In the genomic region with DNA sequence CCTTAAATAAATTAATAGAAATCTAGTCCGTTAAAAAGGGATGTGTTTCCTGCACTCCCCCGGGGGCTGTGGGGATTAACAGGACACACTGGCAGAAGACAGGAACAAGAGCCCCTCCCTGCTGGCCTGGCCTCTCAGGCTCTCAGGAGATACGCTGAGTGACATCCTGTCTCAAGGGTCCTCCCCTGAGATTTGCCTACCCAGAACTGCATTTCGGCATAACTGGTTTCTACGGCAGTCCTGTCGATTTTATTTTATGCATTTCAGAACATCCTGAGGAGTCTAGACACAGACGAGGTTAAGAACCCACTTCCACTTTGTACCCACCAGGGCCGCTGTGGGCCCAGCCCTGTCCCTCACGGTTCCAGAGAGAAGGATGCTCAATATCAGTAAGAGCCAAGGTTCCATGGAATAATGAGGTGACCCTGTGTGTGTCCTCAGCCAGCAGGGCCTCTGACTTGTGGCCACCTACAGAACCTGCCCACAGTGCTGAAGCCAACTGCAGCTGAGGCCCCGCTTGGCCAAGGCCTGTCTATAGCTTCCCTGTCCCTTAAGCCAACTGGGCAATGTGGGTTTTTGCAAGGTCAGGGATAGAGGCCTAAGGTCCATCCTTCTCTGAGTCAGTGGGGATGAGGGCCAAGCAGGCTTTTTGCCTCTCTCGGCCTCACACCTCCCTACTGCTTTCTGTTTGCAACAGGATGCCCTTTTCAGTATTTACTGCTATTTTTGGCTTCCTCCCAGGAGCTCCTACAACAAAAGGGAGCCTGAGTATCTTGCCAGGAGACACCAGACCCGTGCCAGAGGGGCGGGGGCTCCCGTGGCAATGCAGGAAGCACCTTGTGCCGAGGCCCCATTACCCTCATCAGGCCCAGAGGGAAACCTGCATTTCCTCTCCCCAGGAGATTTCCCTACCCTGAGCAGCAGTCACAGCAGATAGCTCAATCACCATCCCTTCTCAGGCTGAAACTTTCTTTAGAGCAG, we compare ENCODE assay signal across 8 cellular contexts. TPM values are rescaled to one million over a fixed set of nuclear protein-coding genes. Genes with fewer than 3 reads are reported as not detected.
DNase-seq lines count a peak whose midpoint lies in the region; ATAC-seq, FAIRE-seq and TF ChIP-seq lines count a peak whose summit lies in the region.

No MANE protein-coding gene starts in this region.

- intact Hi-C loops in endothelial cell of umbilical vein (cut with micrococcal nuclease) (loop anchor here (2.0 kb wide), 1 partner anchor 24 kb away; no protein-coding TSS in a partner anchor), ovary (cut with DNase I) (loop anchor here in 3 of 4 donors (5.0 to 10.0 kb wide), 2 partner anchors 110 to 112 kb away; a partner anchor contains a TSS)

- TF ChIP-seq CTCF in AG10803 (conservative IDR thresholded peaks at IDR 0.05; ENCODE audit: low read length) (no peak), HFF-Myc (IDR thresholded peaks at IDR 0.05; ENCODE audit: low read depth, low read length, missing control alignments) (no peak), endothelial cell of umbilical vein (IDR thresholded peaks at IDR 0.05; ENCODE audit: extremely low read depth in 1 of 2, insufficient read depth in 1 of 2, low read depth in 1 of 2, low read length in 2 of 2) (no peak), ovary (IDR thresholded peaks at IDR 0.05) (no peak)

- H3K4me2 ChIP-seq in endothelial cell of umbilical vein (ENCODE audit: insufficient read depth, low read length), result peak overlapping the region; percentile 12

- peak overlapping the region; percentile 89 for H3K27ac ChIP-seq in endothelial cell of umbilical vein (ENCODE audit: insufficient read depth, low read depth, low read length)
- peak overlapping the region; percentile 58 to 67 for H3K27ac ChIP-seq in ovary

- H3K4me3 ChIP-seq in AG10803 (ENCODE audit: low read length), result no peak overlapping the region
- H3K4me3 ChIP-seq in HFF-Myc (replicated peaks; ENCODE audit: low read depth, low read length), result no peak overlapping the region
- no peak overlapping the region for H3K4me3 ChIP-seq in endothelial cell of umbilical vein (replicated peaks in 1 of 3; ENCODE audit: insufficient read depth in 1 of 3, low read depth in 1 of 3, low read length in 3 of 3)
- H3K4me3 ChIP-seq in ovary, result no peak overlapping the region

- ATAC-seq in SK-N-SH treated with all-trans-retinoic acid at 6 μM for 48 hours, result peak; percentile 53
- ATAC-seq in HG02938 (IDR thresholded peaks at IDR 0.05; ENCODE audit: unreplicated experiment), result no peak
- no peak for ATAC-seq in GM21367 (IDR thresholded peaks at IDR 0.05; ENCODE audit: unreplicated experiment)

- peaks cover 76% of the 10 kb centered on the region for H3K4me1 ChIP-seq in endothelial cell of umbilical vein (ENCODE audit: control insufficient read depth, extremely low read depth, insufficient read depth, low read length)
- H3K4me1 ChIP-seq in ovary (ENCODE audit: insufficient read depth), result peaks cover 16% of the 10 kb centered on the region

- H3K36me3 ChIP-seq in endothelial cell of umbilical vein (ENCODE audit: control insufficient read depth in 2 of 2, extremely low read depth in 1 of 2, insufficient read depth in 2 of 2, low read length in 2 of 2) (peaks cover 0 to 7% of the 10 kb centered on the region in 2 experiments), ovary (no peaks in the 10 kb centered on the region)

- H3K9me3 ChIP-seq in endothelial cell of umbilical vein (replicated peaks; ENCODE audit: control insufficient read depth, insufficient read depth, low read length), result no peaks in the 10 kb centered on the region
- no peaks in the 10 kb centered on the region for H3K9me3 ChIP-seq in ovary

- BruUV-seq in endothelial cell of umbilical vein (replicated peaks; lab: Mats Ljungman, UMichigan), result no TSS peak

- H3K9ac ChIP-seq in endothelial cell of umbilical vein (replicated peaks; ENCODE audit: extremely low read depth, insufficient read depth, low read length), result peak overlapping the region; percentile 27

- H4K20me1 ChIP-seq in endothelial cell of umbilical vein (replicated peaks; ENCODE audit: control insufficient read depth, extremely low read depth, insufficient read depth, low read length), result no peaks in the 10 kb centered on the region

- peaks cover 3% of the 10 kb centered on the region for H3K79me2 ChIP-seq in endothelial cell of umbilical vein (ENCODE audit: control insufficient read depth, insufficient read depth, low read length)

- dilution Hi-C loops in endothelial cell of umbilical vein (cut with MboI; ENCODE audit: extremely low pct_ligation_motif_present, low sequenced_read_pairs), result no loop called here

- CTCF ChIA-PET in endothelial cell of umbilical vein (lab: Charles Lee), result interaction anchor here (0.6 to 5.9 kb wide), 18 partner anchors 9 to 279 kb away, joined by 3 to 47 read pairs (median 4); a partner anchor contains a TSS

- DNase-seq in AG10803 (ENCODE audit: low read depth) (peak; percentile 33), HFF-Myc (ENCODE audit: extremely low read depth, low read depth) (peak; percentile 27), endothelial cell of umbilical vein (ENCODE audit: low read depth, low spot score) (peak; percentile 99), ovary (peak; percentile 46 to 73 (median 52)), ecto neural progenitor cell (ENCODE audit: low spot score) (no peak)

- WGBS in ovary, 3 donors, result 44 to 46% (median 45%) methylated on average over 15 of the region's 15 CpGs

- FAIRE-seq in endothelial cell of umbilical vein (lab: Jason Lieb, UNC), result peak; percentile 97

- no peaks in the 10 kb centered on the region for H3K27me3 ChIP-seq in endothelial cell of umbilical vein (ENCODE audit: control insufficient read depth in 2 of 2, insufficient read depth in 2 of 2, low read length in 2 of 2)
- H3K27me3 ChIP-seq in ovary, result no peaks in the 10 kb centered on the region

- POLR2A ChIA-PET in endothelial cell of umbilical vein (lab: Charles Lee), result interaction anchor here (1.1 to 1.2 kb wide), 2 partner anchors 15 to 75 kb away, joined by 3 to 4 read pairs; a partner anchor contains a TSS

- TF ChIP-seq EP300 in ovary (IDR thresholded peaks at IDR 0.05), result no peak

- no peaks in the 10 kb centered on the region for H3K9me1 ChIP-seq in endothelial cell of umbilical vein (replicated peaks; ENCODE audit: control insufficient read depth, extremely low read depth, insufficient read depth, low read length)

- no peak overlapping the region for H2AFZ ChIP-seq in endothelial cell of umbilical vein (ENCODE audit: low read depth, low read length)

- TF ChIP-seq POLR2A in endothelial cell of umbilical vein (IDR thresholded peaks at IDR 0.05; ENCODE audit: low read depth, low read length) (no peak), ovary (IDR thresholded peaks at IDR 0.05) (no peak)

TF ChIP-seq in SK-N-SH treated with all-trans-retinoic acid at 6 μM for 48 hours, 23 proteins besides CTCF, POLR2A, EP300 and RAD21 (continues in another document):
- no peak for TF ChIP-seq ZFP30 (CRISPR knock-in tag; IDR thresholded peaks at IDR 0.05)
- TF ChIP-seq PPARA (CRISPR knock-in tag; IDR thresholded peaks at IDR 0.05; ENCODE audit: borderline replicate concordance), result no peak
- no peak for TF ChIP-seq ARNTL (CRISPR knock-in tag; IDR thresholded peaks at IDR 0.05; ENCODE audit: borderline replicate concordance, low read depth)
- no peak for TF ChIP-seq ZNF8 (CRISPR knock-in tag; IDR thresholded peaks at IDR 0.05)

TF ChIP-seq in endothelial cell of umbilical vein, 7 proteins besides CTCF, POLR2A, EP300 and RAD21:
- TF ChIP-seq GATA2 (IDR thresholded peaks at IDR 0.05; ENCODE audit: insufficient read depth, insufficient read length, low read depth, low read length) (peak; percentile 67), MYC (IDR thresholded peaks at IDR 0.05; ENCODE audit: low read depth, low read length) (peak; percentile 1), JUN (IDR thresholded peaks at IDR 0.05; ENCODE audit: borderline replicate concordance, insufficient read depth, insufficient read length, low read depth) (peak; percentile 39), POLR2AphosphoS5 (IDR thresholded peaks at IDR 0.05; ENCODE audit: insufficient read depth, low read depth, low read length) (peak; percentile 93), FOS (IDR thresholded peaks at IDR 0.05; ENCODE audit: borderline replicate concordance, insufficient read depth, low read length) (peak; percentile 74)
- TF ChIP-seq, protein P1, sequence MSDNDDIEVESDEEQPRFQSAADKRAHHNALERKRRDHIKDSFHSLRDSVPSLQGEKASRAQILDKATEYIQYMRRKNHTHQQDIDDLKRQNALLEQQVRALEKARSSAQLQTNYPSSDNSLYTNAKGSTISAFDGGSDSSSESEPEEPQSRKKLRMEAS (IDR thresholded peaks at IDR 0.05; ENCODE audit: insufficient read depth, insufficient read length), result no peak

RNA-seq across cellular contexts. Expression of a gene that starts 14.7 kb away (rescaled TPM):
- total RNA-seq in endothelial cell of umbilical vein (91.5 and 95.3 TPM in 2 replicates), ovary (10 to 100 TPM in 6 of 7 donors, 1 to 10 TPM in 1; 9.1 to 65.2 (median 38.0) TPM)
- polyA plus RNA-seq in endothelial cell of umbilical vein (46.3 and 52.1 TPM in 2 replicates), ovary (10 to 100 TPM; 28.7 to 52.4 TPM)
- 52.0 and 53.8 TPM in 2 replicates for polyA plus RNA-seq in endothelial cell of umbilical vein (2011; cell fraction: cytosol; rRNA removed)
- polyA plus RNA-seq in endothelial cell of umbilical vein (2011; cell fraction: nucleus; rRNA removed), result 30.2 and 30.6 TPM in 2 replicates
- 115 and 117 TPM in 2 replicates for polyA plus RNA-seq in endothelial cell of umbilical vein (2012)
- 17.2 and 25.5 TPM in 2 replicates for polyA minus RNA-seq in endothelial cell of umbilical vein
- 35.3 TPM for polyA minus RNA-seq in endothelial cell of umbilical vein (2011; cell fraction: cytosol; rRNA and poly(A)+ RNA removed)
- polyA minus RNA-seq in endothelial cell of umbilical vein (2011; cell fraction: nucleus; rRNA and poly(A)+ RNA removed), result 6.7 and 8.2 TPM in 2 replicates

RNA-seq across cellular contexts. Expression of a gene that starts 49.9 kb away (rescaled TPM):
- total RNA-seq in endothelial cell of umbilical vein (not detected in 2 replicates), ovary (1 to 10 TPM in 1 of 7 donors, under 1 TPM in 4, not detected in 2; 0.24 to 1.1 (median 0.43) TPM)
- polyA plus RNA-seq in endothelial cell of umbilical vein (not detected in 2 replicates), ovary (under 1 TPM; 0.11 to 0.22 TPM)
- not detected in 2 replicates for polyA plus RNA-seq in endothelial cell of umbilical vein (2011; cell fraction: cytosol; rRNA removed)
- polyA plus RNA-seq in endothelial cell of umbilical vein (2011; cell fraction: nucleus; rRNA removed), result not detected in 2 replicates
- not detected in 2 replicates for polyA plus RNA-seq in endothelial cell of umbilical vein (2012)
- not detected in 2 replicates for polyA minus RNA-seq in endothelial cell of umbilical vein
- not detected for polyA minus RNA-seq in endothelial cell of umbilical vein (2011; cell fraction: cytosol; rRNA and poly(A)+ RNA removed)
- not detected in 2 replicates for polyA minus RNA-seq in endothelial cell of umbilical vein (2011; cell fraction: nucleus; rRNA and poly(A)+ RNA removed)
